Comparison of ENCODE assay signal across 8 cellular contexts in the genomic region with DNA sequence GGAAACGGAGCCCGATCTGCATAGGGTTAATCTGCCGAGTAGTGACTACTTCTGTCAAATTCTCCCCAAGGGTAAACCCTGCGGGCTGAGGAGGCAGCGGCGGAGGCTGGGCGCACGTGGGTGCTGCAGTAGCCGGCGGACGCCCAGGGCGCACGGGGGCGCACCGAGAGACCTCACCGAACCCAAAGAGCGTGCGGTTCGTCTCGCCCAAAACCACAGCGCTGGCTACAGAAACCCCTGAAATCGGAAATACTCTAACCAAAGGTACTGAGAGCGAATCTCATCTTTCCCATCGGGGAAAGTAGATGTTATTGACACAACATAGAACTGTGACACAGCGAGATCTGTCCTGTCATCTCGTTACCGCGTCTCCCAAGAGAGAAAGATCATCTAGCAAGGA. TPM values are rescaled to one million over a fixed set of nuclear protein-coding genes. Genes with fewer than 3 reads are reported as not detected.
DNase-seq lines count a peak whose midpoint lies in the region; ATAC-seq and TF ChIP-seq lines count a peak whose summit lies in the region.

No MANE protein-coding gene starts in this region.

- no peaks in the 10 kb centered on the region for H3K36me3 Mint-ChIP-seq in activated T-cell treated with anti-CD3 and anti-CD28 coated beads, Interleukin-2, amount 50 U/mL, for 24 hours (ENCODE audit: low read depth)
- no peaks in the 10 kb centered on the region for H3K36me3 Mint-ChIP-seq in CD14-positive monocyte

- no peaks in the 10 kb centered on the region for H3K9me3 Mint-ChIP-seq in activated T-cell treated with anti-CD3 and anti-CD28 coated beads, Interleukin-2, amount 50 U/mL, for 24 hours
- H3K9me3 Mint-ChIP-seq in CD14-positive monocyte: peaks cover 0 to 6% (median 2%) of the 10 kb centered on the region in 7 donors

- peaks cover 86% of the 10 kb centered on the region for H3K27me3 Mint-ChIP-seq in activated T-cell treated with anti-CD3 and anti-CD28 coated beads, Interleukin-2, amount 50 U/mL, for 24 hours
- peaks cover 24 to 42% (median 32%) of the 10 kb centered on the region in 3 donors for H3K27me3 Mint-ChIP-seq in CD14-positive monocyte (ENCODE audit: low read depth in 3 of 3)

- ATAC-seq in GM18867 (IDR thresholded peaks at IDR 0.05; ENCODE audit: unreplicated experiment) (peak; percentile 80), HG02973 (IDR thresholded peaks at IDR 0.05; ENCODE audit: unreplicated experiment) (peak; percentile 74)

- peak overlapping the region; percentile 35 for H3K27ac Mint-ChIP-seq in activated T-cell treated with anti-CD3 and anti-CD28 coated beads, Interleukin-2, amount 50 U/mL, for 24 hours
- H3K27ac Mint-ChIP-seq in CD14-positive monocyte: no peak overlapping the region

- H3K4me1 Mint-ChIP-seq in activated T-cell treated with anti-CD3 and anti-CD28 coated beads, Interleukin-2, amount 50 U/mL, for 24 hours (ENCODE audit: low read depth): peaks cover 15% of the 10 kb centered on the region
- peaks cover 3% of the 10 kb centered on the region for H3K4me1 Mint-ChIP-seq in CD14-positive monocyte

- no peak for TF ChIP-seq CTCF in CD14-positive monocyte (IDR thresholded peaks at IDR 0.05)

- intact Hi-C loops in CD14-positive monocyte (cut with micrococcal nuclease): no loop called here

- peak; percentile 62 for DNase-seq in activated T-cell treated with anti-CD3 and anti-CD28 coated beads, Interleukin-2, amount 50 U/mL, for 24 hours
- DNase-seq in iPS-NIHi11 (ENCODE audit: low spot score): peak; percentile 37
- peak; percentile 70 for DNase-seq in stimulated activated CD8-positive, alpha-beta memory T cell treated with anti-CD3 and anti-CD28 coated beads, Interleukin-4, amount 100 ng/mL, for 48 hours
- no peak for DNase-seq in NCI-H1092 treated with DMSO at 0.1 percent for 48 hours (lab: John Stamatoyannopoulos, UW)
- DNase-seq in CD14-positive monocyte (ENCODE audit: low spot score): no peak
- DNase-seq in NCI-H187 treated with DMSO at 0.1 percent for 48 hours (lab: John Stamatoyannopoulos, UW): no peak

- no peak overlapping the region for H3K4me3 Mint-ChIP-seq in activated T-cell treated with anti-CD3 and anti-CD28 coated beads, Interleukin-2, amount 50 U/mL, for 24 hours
- peak overlapping the region in 1 of 2 donors; percentile 54 for H3K4me3 Mint-ChIP-seq in CD14-positive monocyte

RNA-seq across cellular contexts. Expression of a gene that starts 56.0 kb away (rescaled TPM):
- not detected for polyA plus RNA-seq in CD14-positive monocyte

Comparison
In these comparisons a context has a peak if more than half of its experiments do, and no peak if none do; other contexts are left out.
1. DNase-seq: peak in activated T-cell treated with anti-CD3 and anti-CD28 coated beads, Interleukin-2, amount 50 U/mL, for 24 hours (single experiment), iPS-NIHi11 (single experiment) and stimulated activated CD8-positive, alpha-beta memory T cell treated with anti-CD3 and anti-CD28 coated beads, Interleukin-4, amount 100 ng/mL, for 48 hours (single experiment); none in NCI-H1092 treated with DMSO at 0.1 percent for 48 hours (single experiment), CD14-positive monocyte (single experiment) and NCI-H187 treated with DMSO at 0.1 percent for 48 hours (single experiment).